Comparison of ENCODE assay signal across 17 cellular contexts in genomic region chr11:117626576-117626975, GRCh38.
A peak's percentile ranks its signal among the peaks of the same experiment; 100 is the strongest.
DNase-seq lines count a peak whose midpoint lies in the region; ATAC-seq and TF ChIP-seq lines count a peak whose summit lies in the region.
"Had no signal": no experiment of that assay in that cellular context is flagged by ENCODE, and none has a peak within 500 bp of the region (broad histone marks: within the 10 kb centered on the region; RNA-seq: fewer than 3 reads in every experiment).

No MANE protein-coding gene starts in this region.

- ATAC-seq in GM19455 (IDR thresholded peaks at IDR 0.05; ENCODE audit: unreplicated experiment): no peak
- ATAC-seq: HCT116 had no signal

- H3K9me3 ChIP-seq in osteoblast (ENCODE audit: low read depth, low read length): no peaks in the 10 kb centered on the region
- H3K9me3 ChIP-seq: BE2C had no signal

- no peak overlapping the region for H2AFZ ChIP-seq in osteoblast (ENCODE audit: low read length)

- H3K36me3 Mint-ChIP-seq in glutamatergic neuron (ENCODE audit: unreplicated experiment): peaks cover 2% of the 10 kb centered on the region
- H3K36me3 Mint-ChIP-seq: CD8-positive, alpha-beta memory T cell had no signal

- H4K20me1 ChIP-seq in osteoblast (ENCODE audit: insufficient read depth, low read length): no peaks in the 10 kb centered on the region

- H3K4me1 ChIP-seq in osteoblast (ENCODE audit: insufficient read depth, low read length): no peaks in the 10 kb centered on the region

- no peaks in the 10 kb centered on the region for H3K36me3 ChIP-seq in osteoblast (ENCODE audit: insufficient read depth, low read length)
- H3K36me3 ChIP-seq: BE2C had no signal

- TF ChIP-seq CTCF in glutamatergic neuron (IDR thresholded peaks at IDR 0.05; ENCODE audit: partially characterized antibody, unreplicated experiment) (no peak), osteoblast (IDR thresholded peaks at IDR 0.05; ENCODE audit: extremely low read depth, low read depth, low read length) (no peak), GM10266 (IDR thresholded peaks at IDR 0.05; ENCODE audit: control insufficient read depth, insufficient read depth, low read depth, missing control alignments) (no peak)

- peaks cover 2% of the 10 kb centered on the region for H3K27me3 ChIP-seq in osteoblast (ENCODE audit: insufficient read depth, low read length)
- H3K27me3 ChIP-seq: BE2C had no signal

- no peak overlapping the region for H3K4me3 Mint-ChIP-seq in glutamatergic neuron (ENCODE audit: unreplicated experiment)
- H3K4me3 Mint-ChIP-seq: CD4-positive, CD25-positive, alpha-beta regulatory T cell; CD8-positive, alpha-beta memory T cell had no signal

- DNase-seq in glutamatergic neuron (peak; percentile 5), osteoblast (ENCODE audit: insufficient read length, low spot score, missing footprints) (peak; percentile 49), substantia nigra (lab: John Stamatoyannopoulos, UW) (no peak), DMS153 (lab: John Stamatoyannopoulos, UW) (no peak), inferior parietal cortex (ENCODE audit: extremely low spot score) (no peak), GM10266 (ENCODE audit: extremely low spot score) (no peak)
- DNase-seq: ACHN; BE2C; CD4-positive, CD25-positive, alpha-beta regulatory T cell; CD8-positive, alpha-beta memory T cell; COR-L47; DMS 273 treated with DMSO at 0.1 percent for 48 hours; GOT3; H7; IMR-90 had no signal

- H3K79me2 ChIP-seq in osteoblast (ENCODE audit: insufficient read depth, low read length): no peaks in the 10 kb centered on the region

- peaks cover 2% of the 10 kb centered on the region for H3K9me3 Mint-ChIP-seq in glutamatergic neuron (ENCODE audit: unreplicated experiment)

- H3K27ac ChIP-seq in osteoblast (ENCODE audit: low read depth, low read length): no peak overlapping the region
- peak overlapping the region; percentile 52 for H3K27ac ChIP-seq in substantia nigra (ENCODE audit: low read depth, low read length, poor library complexity, severe bottlenecking)

- H3K4me1 Mint-ChIP-seq in glutamatergic neuron (ENCODE audit: low read depth, unreplicated experiment): peaks cover 2% of the 10 kb centered on the region
- H3K4me1 Mint-ChIP-seq: CD4-positive, CD25-positive, alpha-beta regulatory T cell; CD8-positive, alpha-beta memory T cell had no signal

- H3K4me3 ChIP-seq in osteoblast (ENCODE audit: insufficient read depth, low read length): no peak overlapping the region

- H3K4me2 ChIP-seq in osteoblast (ENCODE audit: insufficient read depth, low read length): no peak overlapping the region

- H3K27ac Mint-ChIP-seq in glutamatergic neuron (ENCODE audit: unreplicated experiment): no peak overlapping the region
- H3K27ac Mint-ChIP-seq: CD4-positive, CD25-positive, alpha-beta regulatory T cell had no signal

- peaks cover 9% of the 10 kb centered on the region for H3K27me3 Mint-ChIP-seq in glutamatergic neuron (ENCODE audit: unreplicated experiment)

Comparison
In these comparisons a context has a peak if more than half of its experiments do, and no peak if none do; other contexts are left out.
1. DNase-seq: peak in glutamatergic neuron (single experiment) and osteoblast (single experiment); none in substantia nigra (0 of 49), DMS153 (single experiment), inferior parietal cortex (single experiment) and GM10266 (single experiment).